ENCODE assay signal across 29 cellular contexts in the genomic region with DNA sequence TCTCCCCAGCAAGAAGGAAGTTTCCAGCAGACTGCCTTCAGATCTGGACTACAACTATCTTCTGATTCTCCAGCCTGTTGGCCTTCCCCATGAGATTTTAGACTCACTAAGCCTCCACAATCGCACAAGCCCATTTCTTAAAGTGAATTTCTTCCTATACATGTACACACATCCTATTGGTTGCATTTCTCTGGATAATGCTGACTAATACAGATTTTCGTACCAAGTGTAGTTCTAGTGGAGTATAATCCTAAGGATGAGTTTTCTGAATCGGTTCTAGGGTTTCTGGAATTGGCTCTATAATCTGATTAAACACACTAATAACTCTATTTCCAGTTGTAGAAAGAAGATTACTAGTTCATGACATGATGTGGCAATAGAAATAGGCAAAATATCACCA. TPM values are rescaled to one million over a fixed set of nuclear protein-coding genes. Genes with fewer than 3 reads are reported as not detected.
"Had no signal": no experiment of that assay in that cellular context is flagged by ENCODE, and none has a peak within 500 bp of the region (broad histone marks: within the 10 kb centered on the region; RNA-seq: fewer than 3 reads in every experiment).

No MANE protein-coding gene starts in this region.

- H3K9me3 ChIP-seq: stomach, suprapubic skin, testis, thoracic aorta, thyroid gland, tibial artery, tibial nerve, transverse colon, upper lobe of left lung, upper lobe of right lung, uterus, vagina had no signal

- H3K36me3 ChIP-seq: stomach, suprapubic skin, thoracic aorta, thyroid gland, tibial artery, tibial nerve, transverse colon, upper lobe of left lung, upper lobe of right lung, uterus, vagina had no signal

- H3K4me3 ChIP-seq: stomach, suprapubic skin, testis, thoracic aorta, thyroid gland, tibial artery, tibial nerve, transverse colon, upper lobe of left lung, upper lobe of right lung, uterus, vagina had no signal

- H3K27me3 ChIP-seq: stomach, suprapubic skin, testis, thyroid gland, tibial artery, tibial nerve, transverse colon, upper lobe of left lung, upper lobe of right lung, uterus, vagina had no signal

- ATAC-seq: stimulated activated effector memory CD8-positive, alpha-beta T cell treated with anti-CD3 and anti-CD28 coated beads, Interleukin-12 subunit alpha, Interleukin-12 subunit beta, amount 100 ng/mL, for 72 hours; stimulated activated memory B cell treated with anti-CD40 and anti-IgM and Interleukin-4, amounts not matched to agents 10 μg/mL and 1 μg/mL and 100 μg/mL, for 72 hours; stimulated activated naive B cell treated with anti-CD40 and anti-IgM and Interleukin-4, amounts not matched to agents 10 μg/mL and 1 μg/mL and 100 μg/mL, for 72 hours; stimulated activated naive CD8-positive, alpha-beta T cell treated with anti-CD3 and anti-CD28 coated beads, Interleukin-15, amount 100 ng/mL, for 72 hours; stimulated activated naive CD8-positive, alpha-beta T cell treated with anti-CD3 and anti-CD28 coated beads, Interleukin-15, Interleukin-2, amounts not matched to agents 100 U/mL and 50 U/mL, for 24 hours; upper lobe of right lung had no signal

- DNase-seq: stimulated activated CD4-positive, alpha-beta T cell treated with anti-CD3 and anti-CD28 coated beads, Interleukin-2, amount 100 ng/mL, for 48 hours; stimulated activated CD4-positive, alpha-beta T cell treated with anti-CD3 and anti-CD28 coated beads, Interleukin-4, amount 100 ng/mL, for 1 hour; stimulated activated CD4-positive, alpha-beta T cell treated with anti-CD3 and anti-CD28 coated beads, Interleukin-4, amount 100 ng/mL, for 24 hours; stimulated activated CD4-positive, alpha-beta T cell treated with anti-CD3 and anti-CD28 coated beads, Interleukin-4, amount 100 ng/mL, for 4 hours; stimulated activated CD8-positive, alpha-beta memory T cell treated with anti-CD3 and anti-CD28 coated beads, Interleukin-4, amount 100 ng/mL, for 48 hours; stimulated activated naive B cell treated with anti-CD40 and anti-IgM and Interleukin-4, amounts not matched to agents 10 μg/mL and 1 μg/mL and 100 μg/mL, for 72 hours; stimulated activated naive CD4-positive, alpha-beta T cell; stimulated activated naive CD4-positive, alpha-beta T cell treated with Interleukin-2 at 50 U/mL for 16 hours; stimulated activated naive CD8-positive, alpha-beta T cell treated with anti-CD3 and anti-CD28 coated beads, Interleukin-15, amount 100 ng/mL, for 72 hours; stimulated activated naive CD8-positive, alpha-beta T cell treated with anti-CD3 and anti-CD28 coated beads, Interleukin-15, Interleukin-2, amounts not matched to agents 100 U/mL and 50 U/mL, for 24 hours; stomach; substantia nigra; testis; thyroid gland; tibial artery; transverse colon; trophoblast cell; upper lobe of left lung; upper lobe of right lung; uterus had no signal

- H3K27ac ChIP-seq: stomach, suprapubic skin, testis, thoracic aorta, thyroid gland, tibial artery, tibial nerve, transverse colon, upper lobe of left lung, upper lobe of right lung, uterus, vagina had no signal

- H3K4me1 ChIP-seq: stomach, suprapubic skin, testis, thyroid gland, tibial artery, tibial nerve, transverse colon, upper lobe of left lung, upper lobe of right lung, uterus, vagina had no signal

- FAIRE-seq: urothelium cell line had no signal

RNA-seq across cellular contexts. Expression of gene C12orf50, which starts 53.3 kb away (rescaled TPM):
- total RNA-seq: stomach, subcutaneous adipose tissue, suprapubic skin, temporal lobe, thoracic aorta, transverse colon, upper lobe of right lung, vagina had no signal
- polyA plus RNA-seq: stomach had no signal
